In genomic region chr1:26529405-26529654, GRCh38 we compare ENCODE assay signal across 8 cellular contexts. TPM values are rescaled to one million over a fixed set of nuclear protein-coding genes. Genes with fewer than 3 reads are reported as not detected.
DNase-seq lines count a peak whose midpoint lies in the region; ATAC-seq and TF ChIP-seq lines count a peak whose summit lies in the region.

No MANE protein-coding gene starts in this region.

- H3K9me3 ChIP-seq in Peyer's patch: no peaks in the 10 kb centered on the region
- H3K9me3 ChIP-seq in sigmoid colon: no peaks in the 10 kb centered on the region

- H3K4me3 ChIP-seq in Peyer's patch: peak overlapping the region; percentile 71 to 99 (median 79)
- peak overlapping the region; percentile 97 for H3K4me3 ChIP-seq in epithelial cell of proximal tubule (ENCODE audit: low read depth, low read length)
- peak overlapping the region in 3 of 4 donors; percentile 55 to 77 (median 75) for H3K4me3 ChIP-seq in sigmoid colon

- H3K36me3 ChIP-seq in Peyer's patch: no peaks in the 10 kb centered on the region
- no peaks in the 10 kb centered on the region for H3K36me3 ChIP-seq in sigmoid colon

- no peak for TF ChIP-seq EP300 in sigmoid colon (IDR thresholded peaks at IDR 0.05)

- ATAC-seq in GM19043 (IDR thresholded peaks at IDR 0.05; ENCODE audit: low read depth, unreplicated experiment): peak; percentile 24
- ATAC-seq in GM21423 (IDR thresholded peaks at IDR 0.05; ENCODE audit: unreplicated experiment): no peak

- H3K27ac ChIP-seq in Peyer's patch (peak overlapping the region; percentile 81 to 97 (median 88)), sigmoid colon (peak overlapping the region in 1 of 4 donors; percentile 60)

- H3K4me1 ChIP-seq in Peyer's patch: peaks cover 0 to 23% (median 6%) of the 10 kb centered on the region in 4 donors
- H3K4me1 ChIP-seq in sigmoid colon: peaks cover 0 to 6% (median 5%) of the 10 kb centered on the region in 4 donors

- intact Hi-C loops in sigmoid colon (cut with DNase I): loop anchor here (1.0 kb wide), 1 partner anchor 28 kb away; no protein-coding TSS in a partner anchor

- H3K27me3 ChIP-seq in Peyer's patch (no peaks in the 10 kb centered on the region), sigmoid colon (peaks cover 0 to 22% (median 0%) of the 10 kb centered on the region in 3 donors)

- 1% methylated on average over 19 of the region's 19 CpGs for WGBS in sigmoid colon, 2 donors

- no peak for DNase-seq in Peyer's patch
- no peak for DNase-seq in epithelial cell of proximal tubule (ENCODE audit: low read depth)
- no peak for DNase-seq in sigmoid colon
- DNase-seq in NCI-H1092 (lab: John Stamatoyannopoulos, UW): no peak
- DNase-seq in NCI-H524 (lab: John Stamatoyannopoulos, UW): no peak
- no peak for DNase-seq in hypothalamus (lab: John Stamatoyannopoulos, UW)

- no peak for TF ChIP-seq CTCF in Peyer's patch (IDR thresholded peaks at IDR 0.05)
- no peak for TF ChIP-seq CTCF in epithelial cell of proximal tubule (conservative IDR thresholded peaks at IDR 0.05; ENCODE audit: low read depth, low read length)
- TF ChIP-seq CTCF in sigmoid colon (IDR thresholded peaks at IDR 0.05): no peak

- TF ChIP-seq POLR2A in Peyer's patch (IDR thresholded peaks at IDR 0.05) (no peak), sigmoid colon (IDR thresholded peaks at IDR 0.05) (no peak)

RNA-seq across cellular contexts. Expression of gene RPS6KA1, which starts 0.2 kb away (rescaled TPM):
- total RNA-seq in Peyer's patch (100 to 1,000 TPM in 3 of 4 donors, 10 to 100 TPM in 1; 69.3 to 311 (median 292) TPM), epithelial cell of proximal tubule (63.8 and 66.5 TPM in 2 replicates), sigmoid colon (10 to 100 TPM in 1 of 4 donors, 1 to 10 TPM in 3; 2.5 to 11.5 (median 6.8) TPM)
- polyA plus RNA-seq in sigmoid colon: 100 to 1,000 TPM in 1 of 3 donors, 10 to 100 TPM in 2; 91.3 to 116 (median 91.5) TPM

RNA-seq across cellular contexts. Expression of gene HMGN2, which starts 57.1 kb away (rescaled TPM):
- total RNA-seq in Peyer's patch: 100 to 1,000 TPM; 127 to 230 (median 147) TPM
- total RNA-seq in epithelial cell of proximal tubule: 479 and 768 TPM in 2 replicates
- total RNA-seq in sigmoid colon: 100 to 1,000 TPM; 150 to 403 (median 234) TPM
- 100 to 1,000 TPM; 474 to 749 (median 570) TPM for polyA plus RNA-seq in sigmoid colon
